ENCODE assay signal across 13 cellular contexts in the genomic region with DNA sequence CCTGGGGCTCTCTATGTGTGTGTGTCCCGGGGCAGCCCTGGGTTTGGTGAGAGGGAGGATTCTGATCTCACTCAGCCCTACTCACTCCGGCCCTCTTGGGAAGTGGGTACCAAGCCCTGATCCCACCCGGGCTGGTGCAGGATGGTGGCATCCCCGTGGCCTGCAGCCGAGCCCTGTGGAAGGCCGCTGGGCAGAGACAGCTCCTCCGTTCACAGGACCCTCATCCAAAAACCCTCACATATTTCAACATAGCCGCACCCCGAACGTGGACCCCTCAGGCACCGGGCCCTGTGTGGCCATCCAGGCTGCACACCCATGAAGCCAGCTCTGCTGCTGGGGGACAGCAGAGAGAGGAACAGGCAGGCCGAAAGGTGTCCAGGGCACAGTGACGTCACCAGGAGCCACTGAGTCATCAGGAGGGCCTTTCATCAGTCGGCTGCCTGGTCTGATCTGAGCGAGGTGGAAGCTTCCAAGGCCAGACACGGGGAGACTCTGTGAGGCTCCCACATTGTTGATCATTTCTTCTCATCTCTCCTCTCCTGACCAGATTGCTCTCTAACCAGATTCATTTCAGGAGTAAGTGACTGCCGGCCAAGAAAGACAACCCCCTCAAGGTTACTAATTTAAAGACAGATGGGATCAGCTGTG. TPM values are rescaled to one million over a fixed set of nuclear protein-coding genes. Genes with fewer than 3 reads are reported as not detected.
DNase-seq lines count a peak whose midpoint lies in the region; ATAC-seq, FAIRE-seq and TF ChIP-seq lines count a peak whose summit lies in the region.
"Had no signal": no experiment of that assay in that cellular context is flagged by ENCODE, and none has a peak within 500 bp of the region (broad histone marks: within the 10 kb centered on the region; RNA-seq: fewer than 3 reads in every experiment).

No MANE protein-coding gene starts in this region.

- H3K27ac Mint-ChIP-seq in CD14-positive monocyte, result peak overlapping the region in 1 of 7 donors; percentile 69
- H3K27ac Mint-ChIP-seq in T-cell, result no peak overlapping the region
- no peak overlapping the region for H3K27ac Mint-ChIP-seq in activated T-helper 1 cell treated with anti-CD3 and anti-CD28 coated beads, Interleukin-12 subunit alpha, Interleukin-12 subunit beta, Interleukin-2, Interleukin-4 antibody, amounts not matched to agents 30 ng/mL and 10 ng/mL and 1 ng/mL, durations not matched to agents 14 hours and 24 hours and 36 hours
- H3K27ac Mint-ChIP-seq: T-helper 1 cell treated with Interleukin-12 subunit alpha and Interleukin-12 subunit beta and Interleukin-4 antibody, amounts not matched to agents 30 μg/mL and 1 μg/mL, for 36 hours had no signal

- no peaks in the 10 kb centered on the region for H3K27me3 ChIP-seq in foreskin keratinocyte

- no peaks in the 10 kb centered on the region for H3K4me1 ChIP-seq in foreskin keratinocyte

- H3K9me3 Mint-ChIP-seq in CD14-positive monocyte, result peaks cover 0 to 3% (median 0%) of the 10 kb centered on the region in 7 donors
- H3K9me3 Mint-ChIP-seq in T-cell, result no peaks in the 10 kb centered on the region
- no peaks in the 10 kb centered on the region for H3K9me3 Mint-ChIP-seq in activated T-helper 1 cell treated with anti-CD3 and anti-CD28 coated beads, Interleukin-12 subunit alpha, Interleukin-12 subunit beta, Interleukin-2, Interleukin-4 antibody, amounts not matched to agents 30 ng/mL and 10 ng/mL and 1 ng/mL, durations not matched to agents 14 hours and 24 hours and 36 hours
- H3K9me3 Mint-ChIP-seq: T-helper 1 cell treated with Interleukin-12 subunit alpha and Interleukin-12 subunit beta and Interleukin-4 antibody, amounts not matched to agents 30 μg/mL and 1 μg/mL, for 36 hours had no signal

- H3K36me3 Mint-ChIP-seq in CD14-positive monocyte (no peaks in the 10 kb centered on the region), T-cell (no peaks in the 10 kb centered on the region)
- H3K36me3 Mint-ChIP-seq in activated T-helper 1 cell treated with anti-CD3 and anti-CD28 coated beads, Interleukin-12 subunit alpha, Interleukin-12 subunit beta, Interleukin-2, Interleukin-4 antibody, amounts not matched to agents 30 ng/mL and 10 ng/mL and 1 ng/mL, durations not matched to agents 14 hours and 24 hours and 36 hours (ENCODE audit: low read depth), result peaks cover 3% of the 10 kb centered on the region

- intact Hi-C loops in CD14-positive monocyte (cut with micrococcal nuclease), result no loop called here
- intact Hi-C loops in activated T-helper 1 cell treated with anti-CD3 and anti-CD28 coated beads, Interleukin-12 subunit alpha, Interleukin-12 subunit beta, Interleukin-2, Interleukin-4 antibody, amounts not matched to agents 30 ng/mL and 10 ng/mL and 1 ng/mL, durations not matched to agents 14 hours and 24 hours and 36 hours (cut with micrococcal nuclease), result no loop called here

- no peak for TF ChIP-seq CTCF in CD14-positive monocyte (IDR thresholded peaks at IDR 0.05)
- TF ChIP-seq CTCF in foreskin keratinocyte (conservative IDR thresholded peaks at IDR 0.05), result no peak
- TF ChIP-seq CTCF in D721Med (IDR thresholded peaks at IDR 0.05; ENCODE audit: insufficient read depth, missing control alignments), result no peak

- no peak overlapping the region for H3K4me3 Mint-ChIP-seq in CD14-positive monocyte
- H3K4me3 Mint-ChIP-seq in T-cell, result no peak overlapping the region
- no peak overlapping the region for H3K4me3 Mint-ChIP-seq in activated T-helper 1 cell treated with anti-CD3 and anti-CD28 coated beads, Interleukin-12 subunit alpha, Interleukin-12 subunit beta, Interleukin-2, Interleukin-4 antibody, amounts not matched to agents 30 ng/mL and 10 ng/mL and 1 ng/mL, durations not matched to agents 14 hours and 24 hours and 36 hours
- H3K4me3 Mint-ChIP-seq: T-helper 1 cell treated with Interleukin-12 subunit alpha and Interleukin-12 subunit beta and Interleukin-4 antibody, amounts not matched to agents 30 μg/mL and 1 μg/mL, for 36 hours had no signal

- H3K4me1 Mint-ChIP-seq in CD14-positive monocyte, result peaks cover 26% of the 10 kb centered on the region
- H3K4me1 Mint-ChIP-seq in T-cell, result peaks cover 4 to 15% (median 4%) of the 10 kb centered on the region in 3 donors
- H3K4me1 Mint-ChIP-seq in activated T-helper 1 cell treated with anti-CD3 and anti-CD28 coated beads, Interleukin-12 subunit alpha, Interleukin-12 subunit beta, Interleukin-2, Interleukin-4 antibody, amounts not matched to agents 30 ng/mL and 10 ng/mL and 1 ng/mL, durations not matched to agents 14 hours and 24 hours and 36 hours (ENCODE audit: low read depth), result peaks cover 5% of the 10 kb centered on the region

- ATAC-seq in GM19463 (IDR thresholded peaks at IDR 0.05; ENCODE audit: unreplicated experiment), result peak; percentile 50
- ATAC-seq in foreskin keratinocyte, result peak; percentile 48
- no peak for ATAC-seq in T-cell (replicated peaks in 1 of 4)
- ATAC-seq: right cardiac atrium had no signal

- CTCF ChIA-PET in T-cell (lab: Charles Lee), result interaction anchor here in 1 of 2 donors (0.6 kb wide), 1 partner anchor 11 kb away, joined by 4 read pairs; no protein-coding TSS in a partner anchor

- POLR2A ChIA-PET in T-cell (lab: Charles Lee), result no interaction called here

- DNase-seq in CD14-positive monocyte (ENCODE audit: low spot score) (peak; percentile 60), RPMI8226 (peak; percentile 23), foreskin keratinocyte (peak in 1 of 2 donors; percentile 28), D721Med (ENCODE audit: insufficient read length, low spot score) (no peak), T-cell (no peak), NCI-H187 (lab: John Stamatoyannopoulos, UW) (no peak)
- no peak for DNase-seq in activated T-helper 1 cell treated with anti-CD3 and anti-CD28 coated beads, Interleukin-12 subunit alpha, Interleukin-12 subunit beta, Interleukin-2, Interleukin-4 antibody, amounts not matched to agents 30 ng/mL and 10 ng/mL and 1 ng/mL, durations not matched to agents 14 hours and 24 hours and 36 hours (ENCODE audit: low spot score)
- DNase-seq: activated gamma-delta T cell, DMS 273 treated with DMSO at 0.1 percent for 48 hours, NCI-H2081, right cardiac atrium had no signal

- no peak overlapping the region for H3K27ac ChIP-seq in foreskin keratinocyte

- H3K27me3 Mint-ChIP-seq in CD14-positive monocyte (ENCODE audit: low read depth in 3 of 3) (peaks cover 3 to 5% (median 5%) of the 10 kb centered on the region in 3 donors), T-cell (no peaks in the 10 kb centered on the region)
- peaks cover 3% of the 10 kb centered on the region for H3K27me3 Mint-ChIP-seq in activated T-helper 1 cell treated with anti-CD3 and anti-CD28 coated beads, Interleukin-12 subunit alpha, Interleukin-12 subunit beta, Interleukin-2, Interleukin-4 antibody, amounts not matched to agents 30 ng/mL and 10 ng/mL and 1 ng/mL, durations not matched to agents 14 hours and 24 hours and 36 hours (ENCODE audit: insufficient read depth)

- FAIRE-seq in D721Med (lab: Jason Lieb, UNC), result no peak

RNA-seq across cellular contexts. Expression of gene GPR157, which starts 16.2 kb away (rescaled TPM):
- polyA plus RNA-seq in CD14-positive monocyte, result 1 to 10 TPM in 1 of 2 donors, under 1 TPM in 1; 0.56 to 1.1 TPM
- 4.9 and 5.0 TPM in 2 replicates for total RNA-seq in foreskin keratinocyte
- polyA plus RNA-seq in foreskin keratinocyte, result 1.5 and 1.7 TPM in 2 replicates
- 10 to 100 TPM in 1 of 5 donors, 1 to 10 TPM in 4; 7.1 to 10.7 (median 8.9) TPM for total RNA-seq in T-cell
- 2.8 and 3.8 TPM in 2 replicates for total RNA-seq in activated T-helper 1 cell treated with anti-CD3 and anti-CD28 coated beads, Interleukin-12 subunit alpha, Interleukin-12 subunit beta, Interleukin-2, Interleukin-4 antibody, amounts not matched to agents 30 ng/mL and 10 ng/mL and 1 ng/mL, durations not matched to agents 14 hours and 24 hours and 36 hours

Comparison
In these comparisons a context has a peak if more than half of its experiments do, and no peak if none do; other contexts are left out.
1. DNase-seq: peak in CD14-positive monocyte (single experiment) and RPMI8226 (single experiment); none in D721Med (single experiment), T-cell (0 of 34), activated T-helper 1 cell treated with anti-CD3 and anti-CD28 coated beads, Interleukin-12 subunit alpha, Interleukin-12 subunit beta, Interleukin-2, Interleukin-4 antibody, amounts not matched to agents 30 ng/mL and 10 ng/mL and 1 ng/mL, durations not matched to agents 14 hours and 24 hours and 36 hours (single experiment) and NCI-H187 (0 of 2).
2. ATAC-seq: peak in GM19463 (single experiment) and foreskin keratinocyte (single experiment); none in T-cell (0 of 4).